In the genomic region with DNA sequence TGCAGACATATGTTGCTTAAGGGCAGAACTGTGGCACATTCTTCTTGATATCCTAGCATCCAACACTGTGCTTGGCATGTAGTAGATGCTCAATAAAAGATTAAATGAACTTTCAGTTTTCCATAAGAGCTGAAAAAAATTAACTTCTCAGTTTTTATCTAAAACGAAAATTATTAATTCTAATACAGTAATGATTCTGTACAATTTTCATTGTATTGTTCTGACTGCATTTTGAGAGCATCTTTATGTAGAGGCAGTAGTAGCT, we compare ENCODE assay signal across 10 cellular contexts.
"Had no signal": no experiment of that assay in that cellular context is flagged by ENCODE, and none has a peak within 500 bp of the region (broad histone marks: within the 10 kb centered on the region; RNA-seq: fewer than 3 reads in every experiment).

No MANE protein-coding gene starts in this region.

- H3K36me3 ChIP-seq: HAP-1 had no signal

- H3K27ac ChIP-seq: GM23248 had no signal

- ATAC-seq: HCT116 had no signal

- H3K4me3 ChIP-seq: GM23248, HAP-1 had no signal

- FAIRE-seq: H1, H54 had no signal

- H3K27ac Mint-ChIP-seq: H9, HFFc6 had no signal

- DNase-seq: GM23248, GOT3, H7, H9, HCEC 1CT, HFFc6 had no signal

- H3K4me1 ChIP-seq: HAP-1 had no signal

- H3K9ac ChIP-seq: GM23248 had no signal

- H2AFZ ChIP-seq: GM23248 had no signal

- H3K9me3 Mint-ChIP-seq: H9, HFFc6 had no signal

- H3K9me3 ChIP-seq: HAP-1 had no signal

- H3K4me3 Mint-ChIP-seq: H9, HFFc6 had no signal
